ENCODE assay signal across 1 cellular context in the genomic region with DNA sequence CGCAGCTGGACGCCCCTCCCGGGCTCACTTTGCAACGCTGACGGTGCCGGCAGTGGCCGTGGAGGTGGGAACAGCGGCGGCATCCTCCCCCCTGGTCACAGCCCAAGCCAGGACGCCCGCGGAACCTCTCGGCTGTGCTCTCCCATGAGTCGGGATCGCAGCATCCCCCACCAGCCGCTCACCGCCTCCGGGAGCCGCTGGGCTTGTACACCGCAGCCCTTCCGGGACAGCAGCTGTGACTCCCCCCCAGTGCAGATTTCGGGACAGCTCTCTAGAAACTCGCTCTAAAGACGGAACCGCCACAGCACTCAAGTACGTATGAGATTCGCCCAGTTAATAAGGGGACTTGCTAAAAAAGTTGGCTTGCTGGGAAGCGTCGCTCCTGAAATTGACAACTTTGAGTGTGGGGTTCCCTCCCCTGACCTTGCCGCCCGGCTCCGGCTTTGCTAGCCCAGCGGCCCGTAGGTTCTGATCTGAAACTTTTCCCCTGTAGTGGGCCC.
TF ChIP-seq lines count a peak whose summit lies in the region.

No MANE protein-coding gene starts in this region.

TF ChIP-seq in SK-N-SH treated with all-trans-retinoic acid at 6 μM for 48 hours, 23 proteins besides CTCF, POLR2A, EP300 and RAD21 (continued from another document):
- TF ChIP-seq, protein P1, sequence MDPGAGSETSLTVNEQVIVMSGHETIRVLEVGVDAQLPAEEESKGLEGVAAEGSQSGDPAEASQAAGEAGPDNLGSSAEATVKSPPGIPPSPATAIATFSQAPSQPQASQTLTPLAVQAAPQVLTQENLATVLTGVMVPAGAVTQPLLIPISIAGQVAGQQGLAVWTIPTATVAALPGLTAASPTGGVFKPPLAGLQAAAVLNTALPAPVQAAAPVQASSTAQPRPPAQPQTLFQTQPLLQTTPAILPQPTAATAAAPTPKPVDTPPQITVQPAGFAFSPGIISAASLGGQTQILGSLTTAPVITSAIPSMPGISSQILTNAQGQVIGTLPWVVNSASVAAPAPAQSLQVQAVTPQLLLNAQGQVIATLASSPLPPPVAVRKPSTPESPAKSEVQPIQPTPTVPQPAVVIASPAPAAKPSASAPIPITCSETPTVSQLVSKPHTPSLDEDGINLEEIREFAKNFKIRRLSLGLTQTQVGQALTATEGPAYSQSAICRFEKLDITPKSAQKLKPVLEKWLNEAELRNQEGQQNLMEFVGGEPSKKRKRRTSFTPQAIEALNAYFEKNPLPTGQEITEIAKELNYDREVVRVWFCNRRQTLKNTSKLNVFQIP (CRISPR knock-in tag; IDR thresholded peaks at IDR 0.05; ENCODE audit: borderline replicate concordance, low read depth): no peak
- no peak for TF ChIP-seq BACH2 (CRISPR knock-in tag; IDR thresholded peaks at IDR 0.05; ENCODE audit: borderline replicate concordance)
